ENCODE assay signal across 19 cellular contexts in genomic region chr15:28018291-28019044, GRCh38.
A peak's percentile ranks its signal among the peaks of the same experiment; 100 is the strongest.
DNase-seq lines count a peak whose midpoint lies in the region; ATAC-seq, FAIRE-seq and TF ChIP-seq lines count a peak whose summit lies in the region.
"Had no signal": no experiment of that assay in that cellular context is flagged by ENCODE, and none has a peak within 500 bp of the region (broad histone marks: within the 10 kb centered on the region; RNA-seq: fewer than 3 reads in every experiment).

No MANE protein-coding gene starts in this region.

- no peak for ATAC-seq in A549
- no peak for ATAC-seq in GM23338
- no peak for ATAC-seq in HG02588 (IDR thresholded peaks at IDR 0.05; ENCODE audit: unreplicated experiment)
- no peak for ATAC-seq in esophagus mucosa

- H3K9ac ChIP-seq in neural progenitor cell = no peak overlapping the region

- TF ChIP-seq CTCF in A549 (IDR thresholded peaks at IDR 0.05) (no peak), GM23338 (conservative IDR thresholded peaks at IDR 0.05; ENCODE audit: low read depth in 2 of 2) (no peak), coronary artery (IDR thresholded peaks at IDR 0.05) (no peak), neural progenitor cell (IDR thresholded peaks at IDR 0.05) (no peak)

- H3K27ac Mint-ChIP-seq in GM23338 = no peak overlapping the region
- H3K27ac Mint-ChIP-seq in neural progenitor cell = peak overlapping the region; percentile 38
- H3K27ac Mint-ChIP-seq: B cell had no signal

- no peak for TF ChIP-seq RAD21 in A549 (conservative IDR thresholded peaks at IDR 0.05 in 1 of 2, IDR thresholded peaks at IDR 0.05 in 1 of 2)

- H3K36me3 ChIP-seq in GM23338 (ENCODE audit: insufficient read depth) (no peaks in the 10 kb centered on the region), neural progenitor cell (no peaks in the 10 kb centered on the region)

- H3K4me1 Mint-ChIP-seq in GM23338 = peaks cover 13% of the 10 kb centered on the region
- peaks cover 24% of the 10 kb centered on the region for H3K4me1 Mint-ChIP-seq in neural progenitor cell
- H3K4me1 Mint-ChIP-seq: B cell had no signal

- H3K36me3 Mint-ChIP-seq in GM23338 (ENCODE audit: low read depth) (no peaks in the 10 kb centered on the region), neural progenitor cell (no peaks in the 10 kb centered on the region)

- H3K9me3 ChIP-seq in A549 (no peaks in the 10 kb centered on the region), neural progenitor cell (ENCODE audit: low read depth) (no peaks in the 10 kb centered on the region)

- H3F3A ChIP-seq in GM23338 (replicated peaks; ENCODE audit: low read depth) (no peaks in the 10 kb centered on the region), neural progenitor cell (ENCODE audit: low read depth) (peaks cover 15% of the 10 kb centered on the region)

- H3K79me2 ChIP-seq in GM23338 (replicated peaks; ENCODE audit: insufficient read depth) = no peaks in the 10 kb centered on the region
- no peaks in the 10 kb centered on the region for H3K79me2 ChIP-seq in neural progenitor cell (ENCODE audit: low read depth)

- H4K20me1 ChIP-seq in GM23338 (replicated peaks; ENCODE audit: insufficient read depth) (no peaks in the 10 kb centered on the region), neural progenitor cell (ENCODE audit: low read depth) (no peaks in the 10 kb centered on the region)

- peaks cover 9% of the 10 kb centered on the region for H3K27me3 Mint-ChIP-seq in GM23338 (ENCODE audit: insufficient read depth, low read depth, poor library complexity)
- peaks cover 7% of the 10 kb centered on the region for H3K27me3 Mint-ChIP-seq in neural progenitor cell (ENCODE audit: insufficient read depth, low read depth)
- H3K27me3 Mint-ChIP-seq: B cell had no signal

- H3K27ac ChIP-seq in A549 (no peak overlapping the region), GM23338 (ENCODE audit: low read depth) (no peak overlapping the region), coronary artery (no peak overlapping the region), neural progenitor cell (no peak overlapping the region)
- H3K27ac ChIP-seq: RWPE1 had no signal

- H3K4me3 Mint-ChIP-seq in GM23338 (no peak overlapping the region), neural progenitor cell (no peak overlapping the region)
- H3K4me3 Mint-ChIP-seq: B cell had no signal

- 67% methylated on average over 26 of the region's 26 CpGs for WGBS in A549 (ENCODE audit: missing lambda C conversion rate)

- no peaks in the 10 kb centered on the region for H3K9me2 ChIP-seq in GM23338 (ENCODE audit: insufficient read depth)

- no peaks in the 10 kb centered on the region for H3K9me3 Mint-ChIP-seq in GM23338
- peaks cover 3% of the 10 kb centered on the region for H3K9me3 Mint-ChIP-seq in neural progenitor cell

- TF ChIP-seq POLR2A in A549 (IDR thresholded peaks at IDR 0.05; ENCODE audit: low read length) = no peak

- DNase-seq in A549 (ENCODE audit: low read depth in 1 of 2, low spot score in 1 of 2) = no peak
- DNase-seq in GM23338 (ENCODE audit: low spot score) = no peak
- peak; percentile 60 for DNase-seq in coronary artery (ENCODE audit: low spot score)
- no peak for DNase-seq in neural progenitor cell (ENCODE audit: low spot score)
- no peak for DNase-seq in OCI-M1 (lab: John Stamatoyannopoulos, UW)
- DNase-seq: EL, GF-D8, KG1, NCI-H1436, NCI-H187 treated with DMSO at 0.1 percent for 48 hours, NCI-H2107, NCI-H446 treated with DMSO at 0.1 percent for 48 hours, SIG-M5 had no signal

- CTCF ChIA-PET in A549 (lab: Yijun Ruan, JAX) = no interaction called here

- no peak for TF ChIP-seq EP300 in A549 (IDR thresholded peaks at IDR 0.05)

- H3K4me2 ChIP-seq in A549 (no peak overlapping the region), GM23338 (no peak overlapping the region), neural progenitor cell (no peak overlapping the region)

- no peak for FAIRE-seq in A549 (lab: Jason Lieb, UNC)
- FAIRE-seq: A204.1, H54 had no signal

- H3K27me3 ChIP-seq in GM23338 (ENCODE audit: insufficient read depth) (no peaks in the 10 kb centered on the region), neural progenitor cell (no peaks in the 10 kb centered on the region)

- no peak overlapping the region for H3K4me3 ChIP-seq in A549
- no peak overlapping the region for H3K4me3 ChIP-seq in GM23338
- no peak overlapping the region for H3K4me3 ChIP-seq in coronary artery
- H3K4me3 ChIP-seq in neural progenitor cell = no peak overlapping the region

- H2AFZ ChIP-seq in GM23338 (peak overlapping the region; percentile 93), neural progenitor cell (replicated peaks) (no peak overlapping the region)

- POLR2A ChIA-PET in A549 (lab: Yijun Ruan, JAX) = no interaction called here

- H3K4me1 ChIP-seq in A549 = peaks cover 5% of the 10 kb centered on the region; the same call in 1 of the 3 replicates
- no peaks in the 10 kb centered on the region; the same call in 1 of the 2 replicates for H3K4me1 ChIP-seq in GM23338 (ENCODE audit: insufficient read depth)
- H3K4me1 ChIP-seq in neural progenitor cell = peaks cover 15% of the 10 kb centered on the region

TF ChIP-seq in A549, 52 proteins besides CTCF, POLR2A, EP300 and RAD21:
- TF ChIP-seq MAFK (IDR thresholded peaks at IDR 0.05; ENCODE audit: partially characterized antibody) (peak; percentile 2), FOSL2 (IDR thresholded peaks at IDR 0.05) (no peak), FOSL2 (CRISPR knock-in tag; IDR thresholded peaks at IDR 0.05) (no peak)

TF ChIP-seq in GM23338, 12 proteins besides CTCF, POLR2A, EP300 and RAD21 (continues in another document):
- TF ChIP-seq CREB1 (CRISPR knock-in tag; IDR thresholded peaks at IDR 0.05; ENCODE audit: low read depth) (no peak), JUNB (IDR thresholded peaks at IDR 0.05; ENCODE audit: unreplicated experiment) (no peak), ZNF462 (CRISPR knock-in tag; IDR thresholded peaks at IDR 0.05) (no peak), NANOG (IDR thresholded peaks at IDR 0.05; ENCODE audit: borderline replicate concordance) (no peak)
